24 cellular contexts compared by ENCODE assay signal in genomic region chr22:46861968-46862367, GRCh38.
"Had no signal": no experiment of that assay in that cellular context is flagged by ENCODE, and none has a peak within 500 bp of the region (broad histone marks: within the 10 kb centered on the region; RNA-seq: fewer than 3 reads in every experiment).

No MANE protein-coding gene starts in this region.

- H3K9me3 ChIP-seq: adrenal gland, breast epithelium, esophagus squamous epithelium, heart right ventricle, left ventricle myocardium inferior, ovary, psoas muscle, suprapubic skin had no signal

- H3K9me3 Mint-ChIP-seq: activated CD4-positive, alpha-beta memory T cell treated with anti-CD3 and anti-CD28 coated beads for 36 hours; activated T-cell treated with anti-CD3 and anti-CD28 coated beads, Interleukin-2, amount 50 U/mL, for 4 hours; neural crest cell; stimulated activated naive CD8-positive, alpha-beta T cell treated with anti-CD3 and anti-CD28 coated beads, Interleukin-15, amount 100 ng/mL, for 72 hours had no signal

- H3K4me1 Mint-ChIP-seq: neural crest cell had no signal

- DNase-seq: activated CD4-positive, alpha-beta memory T cell treated with anti-CD3 and anti-CD28 coated beads for 36 hours; activated CD4-positive, alpha-beta T cell treated with anti-CD3 and anti-CD28 coated beads for 4 hours; activated effector memory CD4-positive, alpha-beta T cell treated with Interleukin-2 at 50 U/mL for 16 hours; activated naive CD4-positive, alpha-beta T cell treated with anti-CD3 and anti-CD28 coated beads, Interleukin-2, amount 50 U/mL, for 16 hours; activated T-cell treated with anti-CD3 and anti-CD28 coated beads, Interleukin-2, amount 50 U/mL, for 4 hours; adrenal gland; cerebellar nuclear complex; cortex of kidney; effector CD8-positive, alpha-beta T cell; esophagus squamous epithelium; heart right ventricle; kidney glomerular epithelial cell; left ventricle myocardium inferior; mammary epithelial cell; ovary; psoas muscle; right cardiac atrium; stimulated activated naive CD8-positive, alpha-beta T cell treated with anti-CD3 and anti-CD28 coated beads, Interleukin-15, amount 100 ng/mL, for 72 hours; T-helper 2 cell; trophoblast cell had no signal

- H3K4me3 Mint-ChIP-seq: activated CD4-positive, alpha-beta memory T cell treated with anti-CD3 and anti-CD28 coated beads for 36 hours; activated T-cell treated with anti-CD3 and anti-CD28 coated beads, Interleukin-2, amount 50 U/mL, for 4 hours; neural crest cell; stimulated activated naive CD8-positive, alpha-beta T cell treated with anti-CD3 and anti-CD28 coated beads, Interleukin-15, amount 100 ng/mL, for 72 hours had no signal

- ATAC-seq: activated T-cell treated with anti-CD3 and anti-CD28 coated beads, Interleukin-2, amount 50 U/mL, for 4 hours; stimulated activated naive CD8-positive, alpha-beta T cell treated with anti-CD3 and anti-CD28 coated beads, Interleukin-15, amount 100 ng/mL, for 72 hours had no signal

- H3K27me3 ChIP-seq: adrenal gland, breast epithelium, esophagus squamous epithelium, heart right ventricle, ovary, suprapubic skin had no signal

- H3K4me1 ChIP-seq: adrenal gland, breast epithelium, esophagus squamous epithelium, heart right ventricle, left ventricle myocardium inferior, psoas muscle, suprapubic skin had no signal

- H3K27ac ChIP-seq: adrenal gland, breast epithelium, esophagus squamous epithelium, heart right ventricle, left ventricle myocardium inferior, ovary, psoas muscle, skin epidermis, suprapubic skin had no signal

- H3K27ac Mint-ChIP-seq: activated CD4-positive, alpha-beta memory T cell treated with anti-CD3 and anti-CD28 coated beads for 36 hours had no signal

- H3K36me3 ChIP-seq: adrenal gland, breast epithelium, esophagus squamous epithelium, left ventricle myocardium inferior, ovary, suprapubic skin had no signal

- H3K27me3 Mint-ChIP-seq: activated CD4-positive, alpha-beta memory T cell treated with anti-CD3 and anti-CD28 coated beads for 36 hours; stimulated activated naive CD8-positive, alpha-beta T cell treated with anti-CD3 and anti-CD28 coated beads, Interleukin-15, amount 100 ng/mL, for 72 hours had no signal

- H3K4me3 ChIP-seq: adrenal gland, breast epithelium, esophagus squamous epithelium, heart right ventricle, left ventricle myocardium inferior, ovary, psoas muscle, skin epidermis, suprapubic skin had no signal
